8 cellular contexts compared by ENCODE assay signal in the genomic region with DNA sequence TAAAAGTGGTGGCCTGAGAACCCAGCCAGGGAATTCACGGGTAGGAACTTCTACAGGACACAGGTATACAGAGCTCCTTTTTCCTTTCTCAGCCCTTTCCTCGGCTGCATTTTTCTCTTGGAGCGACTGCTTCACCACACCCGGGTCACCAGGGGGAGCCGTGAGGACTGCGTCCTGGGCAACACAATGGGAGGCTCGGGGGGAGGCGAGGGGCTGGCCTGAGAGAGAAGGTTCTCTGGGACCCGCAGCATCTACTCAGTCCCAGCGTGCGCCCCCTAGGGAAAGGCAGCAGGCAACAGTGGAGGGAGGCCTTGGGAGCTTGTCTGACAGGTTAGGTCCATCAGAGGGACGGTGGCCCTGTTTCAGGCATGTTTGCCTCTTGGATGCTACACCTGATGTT. TPM values are rescaled to one million over a fixed set of nuclear protein-coding genes. Genes with fewer than 3 reads are reported as not detected.
DNase-seq lines count a peak whose midpoint lies in the region; ATAC-seq, FAIRE-seq and TF ChIP-seq lines count a peak whose summit lies in the region.
"Not testable (repeated sequence)": the region's sequence is repeated elsewhere in the genome, so short reads cannot be mapped to it uniquely, and the experiment has no call there.

No MANE protein-coding gene starts in this region.

- H3K4me3 Mint-ChIP-seq in stimulated activated naive B cell treated with anti-CD40 and anti-IgM and Interleukin-4, amounts not matched to agents 10 μg/mL and 1 μg/mL and 100 μg/mL, for 72 hours, result not testable (repeated sequence)

- H3K4me1 ChIP-seq in gastroesophageal sphincter, result not testable (repeated sequence)

- FAIRE-seq in D721Med (lab: Jason Lieb, UNC), result not testable (repeated sequence)

- not testable (repeated sequence) for H3K4me3 ChIP-seq in HFF-Myc (replicated peaks; ENCODE audit: low read depth, low read length); gastroesophageal sphincter

- H3K9me3 ChIP-seq in gastroesophageal sphincter, result not testable (repeated sequence)

- H3K27ac Mint-ChIP-seq in stimulated activated naive B cell treated with anti-CD40 and anti-IgM and Interleukin-4, amounts not matched to agents 10 μg/mL and 1 μg/mL and 100 μg/mL, for 72 hours, result not testable (repeated sequence)

- TF ChIP-seq EP300 in gastroesophageal sphincter (IDR thresholded peaks at IDR 0.05), result not testable (repeated sequence)

- H3K27me3 Mint-ChIP-seq in stimulated activated naive B cell treated with anti-CD40 and anti-IgM and Interleukin-4, amounts not matched to agents 10 μg/mL and 1 μg/mL and 100 μg/mL, for 72 hours, result not testable (repeated sequence)

- ATAC-seq in gastroesophageal sphincter, result not testable (repeated sequence)
- peak; percentile 50 to 51 for ATAC-seq in stimulated activated naive B cell treated with anti-CD40 and anti-IgM and Interleukin-4, amounts not matched to agents 10 μg/mL and 1 μg/mL and 100 μg/mL, for 72 hours (replicated peaks)

- not testable (repeated sequence) for H3K9me3 Mint-ChIP-seq in stimulated activated naive B cell treated with anti-CD40 and anti-IgM and Interleukin-4, amounts not matched to agents 10 μg/mL and 1 μg/mL and 100 μg/mL, for 72 hours

- TF ChIP-seq CTCF in D721Med (IDR thresholded peaks at IDR 0.05; ENCODE audit: insufficient read depth, missing control alignments) (peak; percentile 59), HFF-Myc (IDR thresholded peaks at IDR 0.05; ENCODE audit: low read depth, low read length, missing control alignments) (peak; percentile 68), gastroesophageal sphincter (IDR thresholded peaks at IDR 0.05) (peak in 3 of 4 experiments; percentile 10 to 38 (median 17))

- DNase-seq in D721Med (ENCODE audit: insufficient read length, low spot score); HFF-Myc (ENCODE audit: extremely low read depth, low read depth); stimulated activated naive B cell treated with anti-CD40 and anti-IgM and Interleukin-4, amounts not matched to agents 10 μg/mL and 1 μg/mL and 100 μg/mL, for 72 hours: not testable (repeated sequence)
- DNase-seq in NCI-H2227 (lab: John Stamatoyannopoulos, UW; ENCODE audit: unreplicated experiment) (peak; percentile 59), SKM-1 treated with dmso at 0.1 percent for 144 hours (lab: John Stamatoyannopoulos, UW; ENCODE audit: unreplicated experiment) (peak; percentile 4), astrocyte of the hippocampus (ENCODE audit: low read depth, low spot score) (peak; percentile 78), lung microvascular endothelial cell (ENCODE audit: low read depth in 2 of 2) (peak; percentile 75 to 81)

- not testable (repeated sequence) for H3K27ac ChIP-seq in gastroesophageal sphincter

- no CpG with 5 or more reads among the region's 12 CpGs for WGBS in gastroesophageal sphincter (ENCODE audit: low coverage in 1 of 2), 2 donors

- H3K36me3 Mint-ChIP-seq in stimulated activated naive B cell treated with anti-CD40 and anti-IgM and Interleukin-4, amounts not matched to agents 10 μg/mL and 1 μg/mL and 100 μg/mL, for 72 hours, result peaks cover 5 to 15% of the 10 kb centered on the region in 2 donors

- H3K4me1 Mint-ChIP-seq in stimulated activated naive B cell treated with anti-CD40 and anti-IgM and Interleukin-4, amounts not matched to agents 10 μg/mL and 1 μg/mL and 100 μg/mL, for 72 hours, result not testable (repeated sequence)

- not testable (repeated sequence) for TF ChIP-seq POLR2A in gastroesophageal sphincter (IDR thresholded peaks at IDR 0.05)

- peaks cover 0 to 29% of the 10 kb centered on the region in 2 donors for H3K36me3 ChIP-seq in gastroesophageal sphincter

- H3K27me3 ChIP-seq in gastroesophageal sphincter, result not testable (repeated sequence)

RNA-seq across cellular contexts. Expression of a gene that starts 8.3 kb away (rescaled TPM):
- total RNA-seq in gastroesophageal sphincter (10 to 100 TPM in 3 of 4 donors, 1 to 10 TPM in 1; 4.9 to 19.3 (median 15.9) TPM), lung microvascular endothelial cell (2.0 and 6.2 TPM in 2 replicates)

RNA-seq across cellular contexts. Expression of a gene that starts 37.1 kb away (rescaled TPM):
- total RNA-seq in gastroesophageal sphincter, result not detected
- under 0.01 and 0.20 TPM in 2 replicates for total RNA-seq in lung microvascular endothelial cell

Comparison
In these comparisons a context has a peak if more than half of its experiments do, and no peak if none do; other contexts are left out.
1. CTCF ChIP-seq: peak in every context shown above with its lines; median percentile 68 in HFF-Myc; 59 in D721Med; 17 in gastroesophageal sphincter.